In genomic region chr6:145137425-145137824, GRCh38 we compare ENCODE assay signal across 12 cellular contexts.
DNase-seq lines count a peak whose midpoint lies in the region; ATAC-seq and TF ChIP-seq lines count a peak whose summit lies in the region.
"Had no signal": no experiment of that assay in that cellular context is flagged by ENCODE, and none has a peak within 500 bp of the region (broad histone marks: within the 10 kb centered on the region; RNA-seq: fewer than 3 reads in every experiment).

No MANE protein-coding gene starts in this region.

- H3K27ac ChIP-seq in left ventricle myocardium inferior (replicated peaks) (no peak overlapping the region), heart right ventricle (no peak overlapping the region), foreskin keratinocyte (no peak overlapping the region)
- H3K27ac ChIP-seq: right atrium auricular region had no signal

- H3K27me3 ChIP-seq in left ventricle myocardium inferior (ENCODE audit: low read depth) (no peaks in the 10 kb centered on the region), heart right ventricle (no peaks in the 10 kb centered on the region), foreskin keratinocyte (peaks cover 7% of the 10 kb centered on the region)
- H3K27me3 ChIP-seq: right atrium auricular region had no signal

- no peak overlapping the region for H3K4me3 ChIP-seq in left ventricle myocardium inferior
- H3K4me3 ChIP-seq in heart right ventricle: no peak overlapping the region
- H3K4me3 ChIP-seq: right atrium auricular region had no signal

- no peaks in the 10 kb centered on the region for H3K4me1 ChIP-seq in left ventricle myocardium inferior
- no peaks in the 10 kb centered on the region for H3K4me1 ChIP-seq in heart right ventricle
- no peaks in the 10 kb centered on the region for H3K4me1 ChIP-seq in foreskin keratinocyte

- intact Hi-C loops in left ventricle myocardium inferior (cut with micrococcal nuclease) (no loop called here), heart right ventricle (cut with DNase I) (loop anchor here in 2 of 10 donors (10.0 kb wide), 1 partner anchor 553 kb away; no protein-coding TSS in a partner anchor)

- TF ChIP-seq CTCF in left ventricle myocardium inferior (IDR thresholded peaks at IDR 0.05; ENCODE audit: borderline replicate concordance) (peak; percentile 21), heart right ventricle (IDR thresholded peaks at IDR 0.05) (peak in 3 of 9 donors; percentile 29 to 37 (median 34)), foreskin keratinocyte (conservative IDR thresholded peaks at IDR 0.05) (peak; percentile 60)

- H3K36me3 ChIP-seq in left ventricle myocardium inferior: no peaks in the 10 kb centered on the region
- no peaks in the 10 kb centered on the region for H3K36me3 ChIP-seq in heart right ventricle
- H3K36me3 ChIP-seq: right atrium auricular region had no signal

- no peak for ATAC-seq in heart right ventricle
- no peak for ATAC-seq in foreskin keratinocyte
- ATAC-seq in HG03378 (IDR thresholded peaks at IDR 0.05; ENCODE audit: unreplicated experiment): no peak

- DNase-seq in left ventricle myocardium inferior (no peak), heart right ventricle (no peak), RPMI7951 (ENCODE audit: low read depth) (peak; percentile 18), foreskin keratinocyte (peak in 1 of 2 donors; percentile 23), hepatic stellate cell (ENCODE audit: low spot score) (no peak), 8988T (no peak)
- DNase-seq in stimulated activated CD4-positive, alpha-beta T cell treated with anti-CD3 and anti-CD28 coated beads, Interleukin-15, amount 100 ng/mL, for 24 hours: no peak
- DNase-seq: activated CD4-positive, alpha-beta T cell treated with anti-CD3 and anti-CD28 coated beads for 48 hours; activated naive CD4-positive, alpha-beta T cell treated with anti-CD3 and anti-CD28 coated beads, Interleukin-2, amount 50 U/mL, for 16 hours; Right ventricle myocardium superior had no signal

- H3K9me3 ChIP-seq in left ventricle myocardium inferior (replicated peaks) (no peaks in the 10 kb centered on the region), heart right ventricle (no peaks in the 10 kb centered on the region)
- H3K9me3 ChIP-seq: right atrium auricular region had no signal

- 66 to 74% methylated on average over 1 of the region's 1 CpG for WGBS in heart right ventricle, 2 donors
